ENCODE assay signal across 2 cellular contexts in the genomic region with DNA sequence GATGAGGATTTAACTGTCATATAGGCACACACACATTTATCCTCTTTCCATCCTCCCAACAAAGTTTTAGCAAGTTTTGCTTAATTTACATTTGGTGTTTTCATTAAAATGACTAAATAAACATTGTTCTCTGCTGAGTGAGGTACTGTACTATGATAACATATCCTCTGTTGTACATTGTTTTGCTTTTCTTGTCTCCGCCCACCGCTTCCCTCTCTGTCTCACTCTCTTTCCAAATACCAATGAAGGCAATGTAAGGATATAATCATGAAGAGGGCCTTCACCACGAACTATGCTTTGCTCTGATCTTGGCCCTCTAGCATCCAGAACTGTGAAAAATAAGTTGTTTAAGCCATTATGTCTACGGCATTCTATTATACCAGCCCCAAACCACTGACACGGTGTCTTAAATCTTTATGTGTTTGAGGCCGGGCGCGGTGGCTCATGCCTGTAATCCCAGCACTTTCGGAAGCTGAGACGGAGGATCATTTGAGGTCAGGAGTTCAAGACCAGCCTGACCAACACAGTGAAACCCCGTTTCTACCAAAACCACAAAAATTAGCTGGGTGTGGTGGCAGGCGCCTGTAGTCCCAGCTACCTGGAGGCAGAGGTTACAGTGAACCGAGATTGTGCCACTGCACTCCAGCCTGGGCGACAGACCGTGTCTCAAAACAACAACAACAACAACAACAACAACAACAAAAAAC.
TF ChIP-seq lines count a peak whose summit lies in the region.

No MANE protein-coding gene starts in this region.

TF ChIP-seq in SK-N-SH, 30 proteins besides CTCF, POLR2A, EP300 and RAD21 (continued from another document):
- TF ChIP-seq, protein P1, sequence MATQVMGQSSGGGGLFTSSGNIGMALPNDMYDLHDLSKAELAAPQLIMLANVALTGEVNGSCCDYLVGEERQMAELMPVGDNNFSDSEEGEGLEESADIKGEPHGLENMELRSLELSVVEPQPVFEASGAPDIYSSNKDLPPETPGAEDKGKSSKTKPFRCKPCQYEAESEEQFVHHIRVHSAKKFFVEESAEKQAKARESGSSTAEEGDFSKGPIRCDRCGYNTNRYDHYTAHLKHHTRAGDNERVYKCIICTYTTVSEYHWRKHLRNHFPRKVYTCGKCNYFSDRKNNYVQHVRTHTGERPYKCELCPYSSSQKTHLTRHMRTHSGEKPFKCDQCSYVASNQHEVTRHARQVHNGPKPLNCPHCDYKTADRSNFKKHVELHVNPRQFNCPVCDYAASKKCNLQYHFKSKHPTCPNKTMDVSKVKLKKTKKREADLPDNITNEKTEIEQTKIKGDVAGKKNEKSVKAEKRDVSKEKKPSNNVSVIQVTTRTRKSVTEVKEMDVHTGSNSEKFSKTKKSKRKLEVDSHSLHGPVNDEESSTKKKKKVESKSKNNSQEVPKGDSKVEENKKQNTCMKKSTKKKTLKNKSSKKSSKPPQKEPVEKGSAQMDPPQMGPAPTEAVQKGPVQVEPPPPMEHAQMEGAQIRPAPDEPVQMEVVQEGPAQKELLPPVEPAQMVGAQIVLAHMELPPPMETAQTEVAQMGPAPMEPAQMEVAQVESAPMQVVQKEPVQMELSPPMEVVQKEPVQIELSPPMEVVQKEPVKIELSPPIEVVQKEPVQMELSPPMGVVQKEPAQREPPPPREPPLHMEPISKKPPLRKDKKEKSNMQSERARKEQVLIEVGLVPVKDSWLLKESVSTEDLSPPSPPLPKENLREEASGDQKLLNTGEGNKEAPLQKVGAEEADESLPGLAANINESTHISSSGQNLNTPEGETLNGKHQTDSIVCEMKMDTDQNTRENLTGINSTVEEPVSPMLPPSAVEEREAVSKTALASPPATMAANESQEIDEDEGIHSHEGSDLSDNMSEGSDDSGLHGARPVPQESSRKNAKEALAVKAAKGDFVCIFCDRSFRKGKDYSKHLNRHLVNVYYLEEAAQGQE (IDR thresholded peaks at IDR 0.05; ENCODE audit: low read depth, low read length) = no peak
- no peak for TF ChIP-seq MAX (IDR thresholded peaks at IDR 0.05; ENCODE audit: low read depth)

TF ChIP-seq in SK-N-SH treated with all-trans-retinoic acid at 6 μM for 48 hours, 23 proteins besides CTCF, POLR2A, EP300 and RAD21 (continued from another document):
- TF ChIP-seq TSHZ2 (CRISPR knock-in tag; IDR thresholded peaks at IDR 0.05) (no peak), ESRRG (CRISPR knock-in tag; IDR thresholded peaks at IDR 0.05) (no peak)
TF ChIP-seq in SK-N-SH treated with all-trans-retinoic acid at 6 μM for 48 hours: peak in this region for 0.
